ENCODE assay signal across 8 cellular contexts in the genomic region with DNA sequence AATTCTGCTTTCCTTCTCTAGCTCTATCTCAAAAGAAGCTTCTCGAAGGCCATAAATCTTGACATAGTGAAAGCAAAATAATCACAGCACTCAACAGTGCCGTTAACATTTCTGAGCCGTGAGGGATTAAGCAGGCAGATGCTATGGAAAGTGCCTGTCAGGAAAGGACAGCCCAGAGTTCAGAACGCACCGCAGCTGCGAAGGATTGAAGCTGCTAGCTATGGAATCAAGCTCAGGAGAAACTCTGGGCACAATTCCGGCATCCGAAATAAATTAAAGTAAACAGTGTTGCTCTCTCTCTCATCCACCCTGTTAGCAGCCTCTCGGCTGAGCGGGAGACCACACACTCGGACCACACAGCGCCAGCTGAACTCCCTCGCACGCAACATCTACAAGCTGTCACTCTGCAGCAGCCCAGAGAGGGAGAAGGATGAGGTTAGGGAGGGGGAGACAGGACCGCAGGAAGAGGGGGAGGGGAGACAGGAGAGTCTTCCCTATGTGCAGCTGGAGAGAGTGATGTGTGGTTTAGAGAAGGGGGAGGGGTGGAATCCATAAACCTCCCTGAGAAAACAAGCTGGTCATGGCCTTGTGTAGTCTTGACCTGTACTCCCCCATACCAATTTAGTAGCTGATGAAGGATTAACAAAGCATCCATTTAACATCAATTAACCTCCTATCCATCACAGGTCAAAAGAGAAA. TPM values are rescaled to one million over a fixed set of nuclear protein-coding genes. Genes with fewer than 3 reads are reported as not detected.
DNase-seq lines count a peak whose midpoint lies in the region; ATAC-seq lines count a peak whose summit lies in the region.

No MANE protein-coding gene starts in this region.

- no peaks in the 10 kb centered on the region for H3K9me3 ChIP-seq in ectodermal cell (ENCODE audit: control insufficient read depth, low read length)
- no peaks in the 10 kb centered on the region for H3K9me3 ChIP-seq in CD4-positive, alpha-beta memory T cell (ENCODE audit: control insufficient read depth in 1 of 2, low read length in 2 of 2)

- POLR2A ChIA-PET in naive thymus-derived CD8-positive, alpha-beta T cell (lab: Charles Lee) = no interaction called here
- POLR2A ChIA-PET in CD4-positive, alpha-beta memory T cell (lab: Charles Lee; ENCODE audit: partially characterized antibody) = interaction anchor here (1.2 to 1.3 kb wide), 2 partner anchors 8 to 12 kb away, joined by 3 to 4 read pairs; no protein-coding TSS in a partner anchor

- H3K36me3 ChIP-seq in ectodermal cell (ENCODE audit: control insufficient read depth, insufficient read depth, low read length) = no peaks in the 10 kb centered on the region
- H3K36me3 ChIP-seq in CD4-positive, alpha-beta memory T cell (ENCODE audit: insufficient read depth, low read length) = peaks cover 14% of the 10 kb centered on the region

- peaks cover 31% of the 10 kb centered on the region for H3K36me3 Mint-ChIP-seq in activated T-cell treated with anti-CD3 and anti-CD28 coated beads, Interleukin-2, amount 50 U/mL, for 24 hours (ENCODE audit: low read depth)
- H3K36me3 Mint-ChIP-seq in naive thymus-derived CD8-positive, alpha-beta T cell = peaks cover 0 to 32% (median 7%) of the 10 kb centered on the region in 3 donors
- H3K36me3 Mint-ChIP-seq in stimulated activated memory B cell treated with anti-CD40 and anti-IgM and Interleukin-4, amounts not matched to agents 10 μg/mL and 1 μg/mL and 100 μg/mL, for 72 hours = peaks cover 15% of the 10 kb centered on the region
- peaks cover 3 to 11% of the 10 kb centered on the region in 2 donors for H3K36me3 Mint-ChIP-seq in CD4-positive, alpha-beta memory T cell

- no peaks in the 10 kb centered on the region for H3K27me3 Mint-ChIP-seq in activated T-cell treated with anti-CD3 and anti-CD28 coated beads, Interleukin-2, amount 50 U/mL, for 24 hours
- H3K27me3 Mint-ChIP-seq in naive thymus-derived CD8-positive, alpha-beta T cell = no peaks in the 10 kb centered on the region
- H3K27me3 Mint-ChIP-seq in stimulated activated memory B cell treated with anti-CD40 and anti-IgM and Interleukin-4, amounts not matched to agents 10 μg/mL and 1 μg/mL and 100 μg/mL, for 72 hours = no peaks in the 10 kb centered on the region
- no peaks in the 10 kb centered on the region for H3K27me3 Mint-ChIP-seq in CD4-positive, alpha-beta memory T cell

- H3K4me1 Mint-ChIP-seq in activated T-cell treated with anti-CD3 and anti-CD28 coated beads, Interleukin-2, amount 50 U/mL, for 24 hours (ENCODE audit: low read depth) = peaks cover 56% of the 10 kb centered on the region
- H3K4me1 Mint-ChIP-seq in naive thymus-derived CD8-positive, alpha-beta T cell = peaks cover 39 to 65% (median 54%) of the 10 kb centered on the region in 4 donors
- H3K4me1 Mint-ChIP-seq in stimulated activated memory B cell treated with anti-CD40 and anti-IgM and Interleukin-4, amounts not matched to agents 10 μg/mL and 1 μg/mL and 100 μg/mL, for 72 hours = peaks cover 46% of the 10 kb centered on the region
- peaks cover 39 to 56% (median 47%) of the 10 kb centered on the region in 4 donors for H3K4me1 Mint-ChIP-seq in CD4-positive, alpha-beta memory T cell

- peaks cover 20% of the 10 kb centered on the region for H3K4me1 ChIP-seq in ectodermal cell (ENCODE audit: control insufficient read depth, insufficient read depth, low read length)
- peaks cover 58% of the 10 kb centered on the region for H3K4me1 ChIP-seq in CD4-positive, alpha-beta memory T cell (ENCODE audit: insufficient read depth, low read length)

- CTCF ChIA-PET in CD4-positive, alpha-beta memory T cell (lab: Charles Lee; ENCODE audit: partially characterized antibody) = interaction anchor here (0.9 to 2.2 kb wide), 2 partner anchors 23 to 38 kb away, joined by 4 to 10 read pairs; no protein-coding TSS in a partner anchor

- WGBS in ectodermal cell, 2 experiments = 3% methylated on average over 13 to 15 of the region's 15 CpGs

- H3K27ac Mint-ChIP-seq in activated T-cell treated with anti-CD3 and anti-CD28 coated beads, Interleukin-2, amount 50 U/mL, for 24 hours = peak overlapping the region; percentile 79
- peak overlapping the region in 2 of 10 donors; percentile 35 to 44 for H3K27ac Mint-ChIP-seq in naive thymus-derived CD8-positive, alpha-beta T cell
- no peak overlapping the region for H3K27ac Mint-ChIP-seq in stimulated activated memory B cell treated with anti-CD40 and anti-IgM and Interleukin-4, amounts not matched to agents 10 μg/mL and 1 μg/mL and 100 μg/mL, for 72 hours
- H3K27ac Mint-ChIP-seq in CD4-positive, alpha-beta memory T cell = peak overlapping the region in 2 of 7 donors; percentile 33 to 88

- DNase-seq in activated T-cell treated with anti-CD3 and anti-CD28 coated beads, Interleukin-2, amount 50 U/mL, for 24 hours = no peak
- no peak for DNase-seq in activated T-cell treated with anti-CD3 and anti-CD28 coated beads, Interleukin-2, amount 50 U/mL, for 1 hour
- DNase-seq in NCI-H526 (lab: John Stamatoyannopoulos, UW) = peak; percentile 75 to 79
- DNase-seq in naive thymus-derived CD8-positive, alpha-beta T cell = no peak
- DNase-seq in CD4-positive, alpha-beta memory T cell = no peak

- no peak overlapping the region for H3K4me3 ChIP-seq in ectodermal cell (ENCODE audit: insufficient read depth, low read depth, low read length)
- no peak overlapping the region for H3K4me3 ChIP-seq in CD4-positive, alpha-beta memory T cell (ENCODE audit: low read length in 2 of 2)

- peak overlapping the region; percentile 14 for H3K4me3 Mint-ChIP-seq in activated T-cell treated with anti-CD3 and anti-CD28 coated beads, Interleukin-2, amount 50 U/mL, for 24 hours
- peak overlapping the region in 7 of 10 donors; percentile 31 to 80 (median 60) for H3K4me3 Mint-ChIP-seq in naive thymus-derived CD8-positive, alpha-beta T cell
- no peak overlapping the region for H3K4me3 Mint-ChIP-seq in stimulated activated memory B cell treated with anti-CD40 and anti-IgM and Interleukin-4, amounts not matched to agents 10 μg/mL and 1 μg/mL and 100 μg/mL, for 72 hours
- H3K4me3 Mint-ChIP-seq in CD4-positive, alpha-beta memory T cell = peak overlapping the region in 4 of 8 donors; percentile 36 to 62 (median 46)

- H3K27ac ChIP-seq in ectodermal cell (ENCODE audit: insufficient read depth, low read depth, low read length, poor library complexity, severe bottlenecking) = peak overlapping the region; percentile 28
- no peak overlapping the region for H3K27ac ChIP-seq in CD4-positive, alpha-beta memory T cell (ENCODE audit: low read depth, low read length)

- no peaks in the 10 kb centered on the region for H3K27me3 ChIP-seq in ectodermal cell (ENCODE audit: control insufficient read depth, insufficient read depth, low read length, poor library complexity, severe bottlenecking)
- no peaks in the 10 kb centered on the region for H3K27me3 ChIP-seq in CD4-positive, alpha-beta memory T cell (ENCODE audit: insufficient read depth, low read length)

- ATAC-seq in naive thymus-derived CD8-positive, alpha-beta T cell = no peak
- ATAC-seq in stimulated activated memory B cell treated with anti-CD40 and anti-IgM and Interleukin-4, amounts not matched to agents 10 μg/mL and 1 μg/mL and 100 μg/mL, for 72 hours = no peak
- ATAC-seq in HG03139 (IDR thresholded peaks at IDR 0.05; ENCODE audit: unreplicated experiment) = no peak

- intact Hi-C loops in CD4-positive, alpha-beta memory T cell (cut with micrococcal nuclease) = no loop called here

- H3K9me3 Mint-ChIP-seq in activated T-cell treated with anti-CD3 and anti-CD28 coated beads, Interleukin-2, amount 50 U/mL, for 24 hours = no peaks in the 10 kb centered on the region
- H3K9me3 Mint-ChIP-seq in naive thymus-derived CD8-positive, alpha-beta T cell = no peaks in the 10 kb centered on the region
- no peaks in the 10 kb centered on the region for H3K9me3 Mint-ChIP-seq in stimulated activated memory B cell treated with anti-CD40 and anti-IgM and Interleukin-4, amounts not matched to agents 10 μg/mL and 1 μg/mL and 100 μg/mL, for 72 hours
- no peaks in the 10 kb centered on the region for H3K9me3 Mint-ChIP-seq in CD4-positive, alpha-beta memory T cell

RNA-seq across cellular contexts. Expression of a gene that starts 9.0 kb away (rescaled TPM):
- polyA plus RNA-seq in ectodermal cell (2013, experiment 1 of 4) = 34.9 TPM
- polyA plus RNA-seq in ectodermal cell (2013, experiment 2 of 4) = 36.9 TPM
- 26.4 TPM for polyA plus RNA-seq in ectodermal cell (2013, experiment 3 of 4)
- polyA plus RNA-seq in ectodermal cell (2013, experiment 4 of 4) = 26.1 TPM
- 10 to 100 TPM; 34.7 to 40.3 TPM for total RNA-seq in naive thymus-derived CD8-positive, alpha-beta T cell
- polyA plus RNA-seq in naive thymus-derived CD8-positive, alpha-beta T cell = 10 to 100 TPM; 28.6 to 38.6 (median 36.7) TPM
- 10 to 100 TPM; 44.6 to 47.6 TPM for total RNA-seq in CD4-positive, alpha-beta memory T cell
- polyA plus RNA-seq in CD4-positive, alpha-beta memory T cell = 10 to 100 TPM; 38.2 to 48.3 TPM

RNA-seq across cellular contexts. Expression of a gene that starts 27.0 kb away (rescaled TPM):
- polyA plus RNA-seq in ectodermal cell (2013, experiment 1 of 4) = not detected
- 0.39 TPM for polyA plus RNA-seq in ectodermal cell (2013, experiment 2 of 4)
- not detected for polyA plus RNA-seq in ectodermal cell (2013, experiment 3 of 4)
- not detected for polyA plus RNA-seq in ectodermal cell (2013, experiment 4 of 4)
- total RNA-seq in naive thymus-derived CD8-positive, alpha-beta T cell = 1 to 10 TPM; 1.6 to 2.5 TPM
- under 1 TPM; 0.58 to 0.89 (median 0.78) TPM for polyA plus RNA-seq in naive thymus-derived CD8-positive, alpha-beta T cell
- 1 to 10 TPM in 1 of 2 experiments, under 1 TPM in 1; 0.78 to 2.6 TPM for total RNA-seq in CD4-positive, alpha-beta memory T cell
- 1 to 10 TPM; 1.7 to 2.3 TPM for polyA plus RNA-seq in CD4-positive, alpha-beta memory T cell

Comparison
In these comparisons a context has a peak if more than half of its experiments do, and no peak if none do; other contexts are left out.
1. DNase-seq: peak in NCI-H526 (2 of 2); none in activated T-cell treated with anti-CD3 and anti-CD28 coated beads, Interleukin-2, amount 50 U/mL, for 24 hours (single experiment), activated T-cell treated with anti-CD3 and anti-CD28 coated beads, Interleukin-2, amount 50 U/mL, for 1 hour (single experiment), naive thymus-derived CD8-positive, alpha-beta T cell (0 of 10) and CD4-positive, alpha-beta memory T cell (0 of 5).